9 cellular contexts compared by ENCODE assay signal in genomic region chr7:50142421-50143113, GRCh38. TPM values are rescaled to one million over a fixed set of nuclear protein-coding genes. Genes with fewer than 3 reads are reported as not detected.
DNase-seq lines count a peak whose midpoint lies in the region; ATAC-seq and TF ChIP-seq lines count a peak whose summit lies in the region.
"Had no signal": no experiment of that assay in that cellular context is flagged by ENCODE, and none has a peak within 500 bp of the region (broad histone marks: within the 10 kb centered on the region; RNA-seq: fewer than 3 reads in every experiment).

No MANE protein-coding gene starts in this region.

- peaks cover 13% of the 10 kb centered on the region for H3K27me3 Mint-ChIP-seq in activated CD4-positive, alpha-beta T cell treated with anti-CD3 and anti-CD28 coated beads, Interleukin-2, amount 10 ng/mL, durations not matched to agents 24 days and 14 days
- no peaks in the 10 kb centered on the region for H3K27me3 Mint-ChIP-seq in activated naive CD8-positive, alpha-beta T cell

- H3K9me3 Mint-ChIP-seq in activated CD4-positive, alpha-beta T cell treated with anti-CD3 and anti-CD28 coated beads, Interleukin-2, amount 10 ng/mL, durations not matched to agents 24 days and 14 days, result no peaks in the 10 kb centered on the region
- no peaks in the 10 kb centered on the region for H3K9me3 Mint-ChIP-seq in activated naive CD8-positive, alpha-beta T cell (ENCODE audit: low read depth)

- H3K4me3 Mint-ChIP-seq in activated CD4-positive, alpha-beta T cell treated with anti-CD3 and anti-CD28 coated beads, Interleukin-2, amount 10 ng/mL, durations not matched to agents 24 days and 14 days, result peak overlapping the region; percentile 57
- H3K4me3 Mint-ChIP-seq in activated naive CD8-positive, alpha-beta T cell, result peak overlapping the region; percentile 71

- no peaks in the 10 kb centered on the region for H3K36me3 ChIP-seq in thoracic aorta

- DNase-seq in activated CD4-positive, alpha-beta T cell treated with anti-CD3 and anti-CD28 coated beads, Interleukin-2, amount 10 ng/mL, durations not matched to agents 24 days and 14 days, result peak; percentile 82
- DNase-seq in activated CD4-positive, alpha-beta T cell treated with anti-CD3 and anti-CD28 coated beads, Interleukin-2, amount 50 U/mL, for 48 hours, result no peak
- DNase-seq in NCI-H1694 treated with DMSO at 0.1 percent for 48 hours (lab: John Stamatoyannopoulos, UW) (peak; percentile 28), iris pigment epithelial cell (ENCODE audit: low read depth) (peak; percentile 36), thoracic aorta (ENCODE audit: low spot score) (no peak), posterior vena cava (ENCODE audit: low spot score) (no peak)

- H3K4me3 ChIP-seq in thoracic aorta, result no peak overlapping the region

- H3K4me1 Mint-ChIP-seq in activated CD4-positive, alpha-beta T cell treated with anti-CD3 and anti-CD28 coated beads, Interleukin-2, amount 10 ng/mL, durations not matched to agents 24 days and 14 days, result peaks cover 31% of the 10 kb centered on the region
- H3K4me1 Mint-ChIP-seq in activated naive CD8-positive, alpha-beta T cell (ENCODE audit: low read depth), result peaks cover 44% of the 10 kb centered on the region

- no peaks in the 10 kb centered on the region for H3K4me1 ChIP-seq in thoracic aorta (ENCODE audit: control insufficient read depth in 1 of 2, low read depth in 2 of 2)

- intact Hi-C loops in activated CD4-positive, alpha-beta T cell treated with anti-CD3 and anti-CD28 coated beads, Interleukin-2, amount 10 ng/mL, durations not matched to agents 24 days and 14 days (cut with micrococcal nuclease), result loop anchor here (1.0 to 5.0 kb wide), 6 partner anchors 54 to 325 kb away; no protein-coding TSS in a partner anchor
- intact Hi-C loops in posterior vena cava (cut with DNase I), result no loop called here

- peak overlapping the region; percentile 67 for H3K27ac Mint-ChIP-seq in activated CD4-positive, alpha-beta T cell treated with anti-CD3 and anti-CD28 coated beads, Interleukin-2, amount 10 ng/mL, durations not matched to agents 24 days and 14 days
- H3K27ac Mint-ChIP-seq in activated naive CD8-positive, alpha-beta T cell, result peak overlapping the region; percentile 98

- no peaks in the 10 kb centered on the region for H3K36me3 Mint-ChIP-seq in activated CD4-positive, alpha-beta T cell treated with anti-CD3 and anti-CD28 coated beads, Interleukin-2, amount 10 ng/mL, durations not matched to agents 24 days and 14 days (ENCODE audit: low read depth)
- H3K36me3 Mint-ChIP-seq in activated naive CD8-positive, alpha-beta T cell, result peaks cover 2% of the 10 kb centered on the region

- H3K27ac ChIP-seq in thoracic aorta, result no peak overlapping the region
- H3K27ac ChIP-seq: epithelial cell of prostate had no signal

- ATAC-seq in GM21529 (IDR thresholded peaks at IDR 0.05; ENCODE audit: unreplicated experiment), result peak; percentile 38
- ATAC-seq in thoracic aorta (ENCODE audit: insufficient number of reproducible peaks, low FRiP score, low read depth), result no peak

- peak; percentile 64 for TF ChIP-seq CTCF in thoracic aorta (IDR thresholded peaks at IDR 0.05)

- no peaks in the 10 kb centered on the region for H3K9me3 ChIP-seq in thoracic aorta

- peaks cover 4% of the 10 kb centered on the region for H3K27me3 ChIP-seq in thoracic aorta (replicated peaks; ENCODE audit: insufficient read depth)

RNA-seq across cellular contexts. Expression of gene ZPBP, which starts 49.5 kb away (rescaled TPM):
- total RNA-seq in activated CD4-positive, alpha-beta T cell treated with anti-CD3 and anti-CD28 coated beads, Interleukin-2, amount 10 ng/mL, durations not matched to agents 24 days and 14 days, result not detected in 2 replicates
- total RNA-seq in thoracic aorta (not detected), posterior vena cava (not detected)

Comparison
In these comparisons a context has a peak if more than half of its experiments do, and no peak if none do; other contexts are left out.
1. DNase-seq: peak in activated CD4-positive, alpha-beta T cell treated with anti-CD3 and anti-CD28 coated beads, Interleukin-2, amount 10 ng/mL, durations not matched to agents 24 days and 14 days (single experiment), NCI-H1694 treated with DMSO at 0.1 percent for 48 hours (single experiment) and iris pigment epithelial cell (single experiment); none in activated CD4-positive, alpha-beta T cell treated with anti-CD3 and anti-CD28 coated beads, Interleukin-2, amount 50 U/mL, for 48 hours (0 of 2), thoracic aorta (single experiment) and posterior vena cava (single experiment).